Comparison of ENCODE assay signal across 1 cellular context in the genomic region with DNA sequence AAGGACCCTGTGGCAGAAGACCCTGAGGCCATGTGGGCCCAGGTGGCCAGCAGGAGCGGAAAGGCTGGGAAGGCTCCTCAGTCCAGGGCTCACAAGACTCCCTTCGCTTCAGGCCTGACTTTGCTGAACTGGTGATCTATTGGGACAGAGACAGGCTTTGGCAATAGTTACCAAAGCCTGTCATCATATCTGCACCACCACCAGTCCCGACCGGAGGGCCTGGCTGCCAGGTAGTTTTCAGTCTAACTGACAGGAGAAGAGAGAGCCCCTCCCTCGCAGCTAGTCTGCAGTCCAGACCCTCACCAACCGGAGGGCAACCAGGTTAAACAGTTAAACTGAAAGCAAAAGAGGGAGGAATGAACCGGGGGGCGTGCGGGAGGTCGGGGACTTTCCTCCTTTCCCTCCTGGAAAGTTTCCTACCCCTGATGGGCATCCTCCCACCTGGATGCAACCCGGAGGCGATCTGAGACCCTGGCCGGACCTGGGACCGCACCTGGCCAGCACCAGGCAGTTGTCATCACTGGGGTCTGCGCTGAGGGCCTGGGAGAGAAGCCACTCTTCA.
TF ChIP-seq lines count a peak whose summit lies in the region.

No MANE protein-coding gene starts in this region.

TF ChIP-seq in K562, 482 proteins besides CTCF, POLR2A, EP300 and RAD21 (continued from another document and continues in another):
- TF ChIP-seq MGA (IDR thresholded peaks at IDR 0.05) (no peak; the same call in 1 of the 2 replicates), SAP30 (IDR thresholded peaks at IDR 0.05; ENCODE audit: borderline replicate concordance, insufficient read depth, low read depth, low read length, poor library complexity, severe bottlenecking) (peak; percentile 86), HDGF (IDR thresholded peaks at IDR 0.05) (no peak), ZNF707 (CRISPR knock-in tag; conservative IDR thresholded peaks at IDR 0.05) (no peak), ARID4B (CRISPR knock-in tag; IDR thresholded peaks at IDR 0.05) (peak; percentile 61), HNRNPLL (IDR thresholded peaks at IDR 0.05; ENCODE audit: low read depth, low read length, poor library complexity, severe bottlenecking) (peak; percentile 28), PKNOX1 (IDR thresholded peaks at IDR 0.05) (peak; percentile 62), GTF2A2 (tag; IDR thresholded peaks at IDR 0.05) (no peak), JUND (IDR thresholded peaks at IDR 0.05; ENCODE audit: borderline replicate concordance, low read depth, low read length) (0 out of 2 replicates have a peak, but pooled peaks have one; percentile 12), JUND (tag; IDR thresholded peaks at IDR 0.05; ENCODE audit: borderline replicate concordance, low read depth, low read length) (no peak), FOXP1 (CRISPR knock-in tag; IDR thresholded peaks at IDR 0.05) (peak; percentile 73; the same call in 1 of the 2 replicates), ZNF431 (CRISPR knock-in tag; IDR thresholded peaks at IDR 0.05) (peak; percentile 50; the same call in 1 of the 2 replicates), RHOXF2B (CRISPR knock-in tag; conservative IDR thresholded peaks at IDR 0.05) (no peak), ZNF311 (CRISPR knock-in tag; IDR thresholded peaks at IDR 0.05) (no peak), TBP (optimal IDR thresholded peaks at IDR 0.05; ENCODE audit: low read depth, low read length) (peak; percentile 24), SIN3A (IDR thresholded peaks at IDR 0.05; ENCODE audit: borderline replicate concordance in 2 of 2, control insufficient read depth in 1 of 2, low read depth in 2 of 2, low read length in 2 of 2) (peak; percentile 59 to 76; a peak in 1 of 4 replicates), ZBTB7A (IDR thresholded peaks at IDR 0.05; ENCODE audit: borderline replicate concordance, control insufficient read depth, low read depth, low read length) (peak; percentile 49; the same call in 1 of the 2 replicates), KLF16 (IDR thresholded peaks at IDR 0.05) (no peak), CEBPG (CRISPR knock-in tag; IDR thresholded peaks at IDR 0.05) (peak; percentile 79), CEBPG (tag; conservative IDR thresholded peaks at IDR 0.05 in 1 of 2, IDR thresholded peaks at IDR 0.05 in 1 of 2) (peak; percentile 37 to 67; a peak in 3 of 4 replicates), ATF4 (CRISPR knock-in tag; IDR thresholded peaks at IDR 0.05) (no peak)
- TF ChIP-seq, protein P1, sequence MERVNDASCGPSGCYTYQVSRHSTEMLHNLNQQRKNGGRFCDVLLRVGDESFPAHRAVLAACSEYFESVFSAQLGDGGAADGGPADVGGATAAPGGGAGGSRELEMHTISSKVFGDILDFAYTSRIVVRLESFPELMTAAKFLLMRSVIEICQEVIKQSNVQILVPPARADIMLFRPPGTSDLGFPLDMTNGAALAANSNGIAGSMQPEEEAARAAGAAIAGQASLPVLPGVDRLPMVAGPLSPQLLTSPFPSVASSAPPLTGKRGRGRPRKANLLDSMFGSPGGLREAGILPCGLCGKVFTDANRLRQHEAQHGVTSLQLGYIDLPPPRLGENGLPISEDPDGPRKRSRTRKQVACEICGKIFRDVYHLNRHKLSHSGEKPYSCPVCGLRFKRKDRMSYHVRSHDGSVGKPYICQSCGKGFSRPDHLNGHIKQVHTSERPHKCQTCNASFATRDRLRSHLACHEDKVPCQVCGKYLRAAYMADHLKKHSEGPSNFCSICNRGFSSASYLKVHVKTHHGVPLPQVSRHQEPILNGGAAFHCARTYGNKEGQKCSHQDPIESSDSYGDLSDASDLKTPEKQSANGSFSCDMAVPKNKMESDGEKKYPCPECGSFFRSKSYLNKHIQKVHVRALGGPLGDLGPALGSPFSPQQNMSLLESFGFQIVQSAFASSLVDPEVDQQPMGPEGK (CRISPR knock-in tag; IDR thresholded peaks at IDR 0.05; ENCODE audit: borderline replicate concordance): no peak
- TF ChIP-seq, protein P2, sequence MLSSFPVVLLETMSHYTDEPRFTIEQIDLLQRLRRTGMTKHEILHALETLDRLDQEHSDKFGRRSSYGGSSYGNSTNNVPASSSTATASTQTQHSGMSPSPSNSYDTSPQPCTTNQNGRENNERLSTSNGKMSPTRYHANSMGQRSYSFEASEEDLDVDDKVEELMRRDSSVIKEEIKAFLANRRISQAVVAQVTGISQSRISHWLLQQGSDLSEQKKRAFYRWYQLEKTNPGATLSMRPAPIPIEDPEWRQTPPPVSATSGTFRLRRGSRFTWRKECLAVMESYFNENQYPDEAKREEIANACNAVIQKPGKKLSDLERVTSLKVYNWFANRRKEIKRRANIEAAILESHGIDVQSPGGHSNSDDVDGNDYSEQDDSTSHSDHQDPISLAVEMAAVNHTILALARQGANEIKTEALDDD (IDR thresholded peaks at IDR 0.05): peak; percentile 83
- TF ChIP-seq, protein P3, sequence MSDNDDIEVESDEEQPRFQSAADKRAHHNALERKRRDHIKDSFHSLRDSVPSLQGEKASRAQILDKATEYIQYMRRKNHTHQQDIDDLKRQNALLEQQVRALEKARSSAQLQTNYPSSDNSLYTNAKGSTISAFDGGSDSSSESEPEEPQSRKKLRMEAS (CRISPR knock-in tag; IDR thresholded peaks at IDR 0.05): peak; percentile 45
- TF ChIP-seq, protein P4, sequence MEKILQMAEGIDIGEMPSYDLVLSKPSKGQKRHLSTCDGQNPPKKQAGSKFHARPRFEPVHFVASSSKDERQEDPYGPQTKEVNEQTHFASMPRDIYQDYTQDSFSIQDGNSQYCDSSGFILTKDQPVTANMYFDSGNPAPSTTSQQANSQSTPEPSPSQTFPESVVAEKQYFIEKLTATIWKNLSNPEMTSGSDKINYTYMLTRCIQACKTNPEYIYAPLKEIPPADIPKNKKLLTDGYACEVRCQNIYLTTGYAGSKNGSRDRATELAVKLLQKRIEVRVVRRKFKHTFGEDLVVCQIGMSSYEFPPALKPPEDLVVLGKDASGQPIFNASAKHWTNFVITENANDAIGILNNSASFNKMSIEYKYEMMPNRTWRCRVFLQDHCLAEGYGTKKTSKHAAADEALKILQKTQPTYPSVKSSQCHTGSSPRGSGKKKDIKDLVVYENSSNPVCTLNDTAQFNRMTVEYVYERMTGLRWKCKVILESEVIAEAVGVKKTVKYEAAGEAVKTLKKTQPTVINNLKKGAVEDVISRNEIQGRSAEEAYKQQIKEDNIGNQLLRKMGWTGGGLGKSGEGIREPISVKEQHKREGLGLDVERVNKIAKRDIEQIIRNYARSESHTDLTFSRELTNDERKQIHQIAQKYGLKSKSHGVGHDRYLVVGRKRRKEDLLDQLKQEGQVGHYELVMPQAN (IDR thresholded peaks at IDR 0.05; ENCODE audit: borderline replicate concordance): peak; percentile 51; the same call in 1 of the 2 replicates
